3 cellular contexts compared by ENCODE assay signal in the genomic region with DNA sequence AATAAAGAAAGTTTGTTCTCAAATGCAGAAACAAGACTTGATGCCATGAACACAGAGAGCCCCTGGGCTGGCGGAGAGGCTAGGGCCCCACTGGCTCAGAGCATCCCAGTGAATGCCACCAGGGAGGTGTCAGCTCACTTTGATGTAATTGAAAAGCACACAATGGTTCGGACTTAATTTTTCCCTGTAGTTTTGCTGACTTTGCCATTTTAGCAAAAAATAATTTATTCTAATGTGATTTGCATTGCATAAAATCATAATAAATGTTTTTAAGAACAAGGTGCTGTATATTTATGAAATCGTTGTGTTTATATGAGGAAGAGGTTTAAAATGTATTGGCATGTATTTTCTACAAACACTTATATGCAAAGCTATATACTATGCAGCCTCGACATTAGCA.
TF ChIP-seq lines count a peak whose summit lies in the region.

No MANE protein-coding gene starts in this region.

TF ChIP-seq in HepG2, 621 proteins besides CTCF, POLR2A, EP300 and RAD21:
- no peak for TF ChIP-seq SYNCRIP (IDR thresholded peaks at IDR 0.05; ENCODE audit: insufficient read depth, low read depth, low read length)
- TF ChIP-seq YEATS4 (CRISPR knock-in tag; IDR thresholded peaks at IDR 0.05; ENCODE audit: borderline replicate concordance) = no peak
- TF ChIP-seq, protein P1, sequence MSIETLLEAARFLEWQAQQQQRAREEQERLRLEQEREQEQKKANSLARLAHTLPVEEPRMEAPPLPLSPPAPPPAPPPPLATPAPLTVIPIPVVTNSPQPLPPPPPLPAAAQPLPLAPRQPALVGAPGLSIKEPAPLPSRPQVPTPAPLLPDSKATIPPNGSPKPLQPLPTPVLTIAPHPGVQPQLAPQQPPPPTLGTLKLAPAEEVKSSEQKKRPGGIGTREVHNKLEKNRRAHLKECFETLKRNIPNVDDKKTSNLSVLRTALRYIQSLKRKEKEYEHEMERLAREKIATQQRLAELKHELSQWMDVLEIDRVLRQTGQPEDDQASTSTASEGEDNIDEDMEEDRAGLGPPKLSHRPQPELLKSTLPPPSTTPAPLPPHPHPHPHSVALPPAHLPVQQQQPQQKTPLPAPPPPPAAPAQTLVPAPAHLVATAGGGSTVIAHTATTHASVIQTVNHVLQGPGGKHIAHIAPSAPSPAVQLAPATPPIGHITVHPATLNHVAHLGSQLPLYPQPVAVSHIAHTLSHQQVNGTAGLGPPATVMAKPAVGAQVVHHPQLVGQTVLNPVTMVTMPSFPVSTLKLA (IDR thresholded peaks at IDR 0.05) = no peak
- TF ChIP-seq MAFK (conservative IDR thresholded peaks at IDR 0.05 in 1 of 2, IDR thresholded peaks at IDR 0.05 in 1 of 2; ENCODE audit: low read length in 2 of 2) = peak; percentile 94 to 96
- peak; percentile 95 for TF ChIP-seq MAFF (IDR thresholded peaks at IDR 0.05; ENCODE audit: low read depth, low read length)

TF ChIP-seq in H1, 55 proteins besides CTCF, POLR2A, EP300 and RAD21:
- peak; percentile 47; the same call in 1 of the 2 replicates for TF ChIP-seq MAFK (IDR thresholded peaks at IDR 0.05; ENCODE audit: low read depth, low read length)
- no peak for TF ChIP-seq SP2 (IDR thresholded peaks at IDR 0.05; ENCODE audit: low read length)

TF ChIP-seq in HEK293T, 16 proteins besides CTCF, POLR2A, EP300 and RAD21 (continued from another document):
- TF ChIP-seq SUZ12 (IDR thresholded peaks at IDR 0.05) (no peak), LEF1 (IDR thresholded peaks at IDR 0.05; ENCODE audit: borderline replicate concordance) (no peak), TARDBP (IDR thresholded peaks at IDR 0.05) (no peak), BHLHE40 (IDR thresholded peaks at IDR 0.05; ENCODE audit: borderline replicate concordance) (no peak)
